Comparison of ENCODE assay signal across 19 cellular contexts in the genomic region with DNA sequence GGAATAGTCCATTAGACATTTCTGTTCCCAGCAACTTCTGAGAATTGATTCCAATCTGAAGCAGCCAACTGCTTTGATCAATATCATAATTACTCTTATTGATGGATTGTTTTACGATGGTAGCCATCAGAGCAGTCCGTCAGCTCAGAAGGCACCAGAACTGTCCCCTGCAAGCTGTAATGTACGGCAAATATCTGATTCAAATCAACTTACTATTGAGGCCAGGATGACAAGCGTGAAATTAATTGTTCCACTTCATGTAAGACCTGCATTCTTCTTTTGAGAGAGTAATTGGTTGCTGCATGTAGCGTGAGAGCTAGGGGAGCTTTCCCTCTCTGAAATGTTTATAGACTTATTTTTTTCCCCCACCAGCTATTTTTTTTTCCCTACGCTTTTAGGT.
"Had no signal": no experiment of that assay in that cellular context is flagged by ENCODE, and none has a peak within 500 bp of the region (broad histone marks: within the 10 kb centered on the region; RNA-seq: fewer than 3 reads in every experiment).

No MANE protein-coding gene starts in this region.

- H3K4me1 ChIP-seq: breast epithelium, gastroesophageal sphincter, sigmoid colon, transverse colon, uterus had no signal

- DNase-seq: activated B cell treated with CpG ODN at 0.5 μM for 24 hours; activated CD4-positive, alpha-beta T cell treated with anti-CD3 and anti-CD28 coated beads for 36 hours; activated CD4-positive, alpha-beta T cell treated with anti-CD3 and anti-CD28 coated beads, Interleukin-2, amount 50 U/mL, for 48 hours; activated CD8-positive, alpha-beta memory T cell treated with anti-CD3 and anti-CD28 coated beads, Interleukin-2, amount 50 U/mL, for 48 hours; activated naive CD4-positive, alpha-beta T cell treated with Interleukin-2 at 50 U/mL for 16 hours; activated naive CD8-positive, alpha-beta T cell treated with anti-CD3 and anti-CD28 coated beads for 36 hours; activated T-cell treated with anti-CD3 and anti-CD28 coated beads, Interleukin-2, amount 50 U/mL, for 4 hours; endodermal cell; head of caudate nucleus; mucosa of descending colon; sigmoid colon; stimulated activated CD4-positive, alpha-beta T cell treated with anti-CD3 and anti-CD28 coated beads, Interleukin-2, amount 100 ng/mL, for 48 hours; stimulated activated CD8-positive, alpha-beta memory T cell treated with anti-CD3 and anti-CD28 coated beads, Interleukin-4, amount 100 ng/mL, for 48 hours; stimulated activated naive B cell treated with anti-CD40 and anti-IgM and Interleukin-4, amounts not matched to agents 10 μg/mL and 1 μg/mL and 100 μg/mL, for 72 hours; transverse colon; uterus had no signal

- ATAC-seq: activated CD4-positive, alpha-beta T cell treated with anti-CD3 and anti-CD28 coated beads for 36 hours; activated T-cell treated with anti-CD3 and anti-CD28 coated beads, Interleukin-2, amount 50 U/mL, for 4 hours; gastroesophageal sphincter; mucosa of descending colon; stimulated activated naive B cell treated with anti-CD40 and anti-IgM and Interleukin-4, amounts not matched to agents 10 μg/mL and 1 μg/mL and 100 μg/mL, for 72 hours had no signal

- H3K9me3 ChIP-seq: breast epithelium, gastroesophageal sphincter, mucosa of descending colon, sigmoid colon, transverse colon, uterus had no signal

- H3K4me3 ChIP-seq: breast epithelium, gastroesophageal sphincter, mucosa of descending colon, sigmoid colon, smooth muscle cell, transverse colon, uterus had no signal

- H3K27me3 ChIP-seq: gastroesophageal sphincter, sigmoid colon, transverse colon, uterus had no signal

- H3K4me2 ChIP-seq: smooth muscle cell had no signal

- H3K27ac ChIP-seq: breast epithelium, gastroesophageal sphincter, sigmoid colon, transverse colon, uterus had no signal

- H3K36me3 ChIP-seq: breast epithelium, gastroesophageal sphincter, sigmoid colon, transverse colon, uterus had no signal
